In the genomic region with DNA sequence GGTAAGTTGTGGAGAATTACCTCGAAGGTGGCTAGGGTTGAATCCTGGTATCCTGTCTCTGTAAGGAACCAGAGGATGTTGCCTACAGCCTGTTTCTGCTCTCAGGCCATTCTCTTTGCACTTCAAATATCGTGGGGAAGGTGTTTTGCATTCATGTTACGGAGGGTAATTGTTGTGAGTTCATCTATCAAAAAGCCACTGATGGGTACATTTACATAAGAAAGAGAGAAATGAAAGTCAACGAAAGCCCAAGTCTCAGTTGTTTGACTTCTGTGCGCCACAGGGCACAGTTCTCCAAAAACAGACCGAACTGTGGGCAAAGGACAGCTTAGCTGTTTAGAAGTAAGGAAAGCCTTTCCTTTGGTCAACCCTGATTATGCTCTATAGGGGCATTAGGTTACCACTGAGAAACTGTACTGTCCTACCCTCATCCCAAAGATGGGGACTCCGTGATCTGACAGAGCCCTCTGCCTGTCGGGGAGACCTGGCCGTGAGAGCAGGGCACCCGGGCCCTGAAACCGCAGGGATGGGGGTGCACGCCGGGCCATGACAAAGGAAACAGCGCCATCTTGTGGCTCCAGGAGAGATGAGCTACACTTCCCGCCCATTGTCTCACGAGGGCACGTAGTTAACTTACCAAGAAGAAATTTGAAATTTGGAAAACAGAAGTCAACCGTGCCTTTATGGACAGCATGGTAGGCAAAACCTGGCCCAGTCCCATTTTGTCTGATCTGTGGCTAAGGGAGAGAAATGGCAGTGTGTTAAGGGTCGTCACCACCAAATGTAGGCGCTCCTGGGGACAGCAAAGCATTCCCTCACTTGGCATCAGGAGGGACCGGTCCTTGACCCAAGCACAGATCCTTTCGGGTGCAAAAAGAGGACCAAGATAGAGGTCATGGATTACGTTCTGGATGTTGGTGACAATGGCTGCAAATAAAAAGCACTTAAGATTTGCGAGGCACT, we compare ENCODE assay signal across 8 cellular contexts.
DNase-seq lines count a peak whose midpoint lies in the region; ATAC-seq and TF ChIP-seq lines count a peak whose summit lies in the region.

No MANE protein-coding gene starts in this region.

- no peak overlapping the region for H3K27ac ChIP-seq in Peyer's patch
- H3K27ac ChIP-seq in foreskin keratinocyte: no peak overlapping the region
- no peak overlapping the region for H3K27ac ChIP-seq in testis

- H3K4me3 ChIP-seq in Peyer's patch (no peak overlapping the region), testis (no peak overlapping the region)

- H3K9me3 ChIP-seq in Peyer's patch (no peaks in the 10 kb centered on the region), testis (no peaks in the 10 kb centered on the region)

- TF ChIP-seq CTCF in Peyer's patch (IDR thresholded peaks at IDR 0.05): peak; percentile 12 to 83 (median 76)
- peak; percentile 91 for TF ChIP-seq CTCF in foreskin keratinocyte (conservative IDR thresholded peaks at IDR 0.05)
- TF ChIP-seq CTCF in testis (IDR thresholded peaks at IDR 0.05): peak; percentile 66 to 88 (median 88)

- 28% methylated on average over 18 to 24 of the region's 24 CpGs for WGBS in testis, 2 donors

- DNase-seq in CMK (ENCODE audit: low read depth) (peak; percentile 24), HS-27A (ENCODE audit: low read depth) (peak; percentile 9), Peyer's patch (peak; percentile 65 to 86 (median 68)), foreskin keratinocyte (peak in 1 of 2 donors; percentile 24), non-pigmented ciliary epithelial cell (ENCODE audit: low read depth) (peak; percentile 10), testis (peak; percentile 88)
- peak; percentile 21 to 33 for DNase-seq in activated T-helper 1 cell treated with anti-CD3 and anti-CD28 coated beads, Interleukin-2, amount 50 U/mL, for 16 hours (ENCODE audit: low read depth in 1 of 2, low spot score in 1 of 2)

- H3K4me1 ChIP-seq in Peyer's patch (peaks cover 0 to 5% (median 2%) of the 10 kb centered on the region in 4 donors), foreskin keratinocyte (no peaks in the 10 kb centered on the region), testis (no peaks in the 10 kb centered on the region)

- intact Hi-C loops in testis (cut with DNase I; ENCODE audit: low total_unique reads): no loop called here

- no peaks in the 10 kb centered on the region for H3K36me3 ChIP-seq in Peyer's patch
- no peaks in the 10 kb centered on the region for H3K36me3 ChIP-seq in testis (ENCODE audit: low read depth, missing control alignments)

- peak; percentile 73 for ATAC-seq in GM19452 (IDR thresholded peaks at IDR 0.05; ENCODE audit: unreplicated experiment)
- peak; percentile 86 for ATAC-seq in foreskin keratinocyte

- no peaks in the 10 kb centered on the region for H3K27me3 ChIP-seq in Peyer's patch
- H3K27me3 ChIP-seq in foreskin keratinocyte: no peaks in the 10 kb centered on the region
- no peaks in the 10 kb centered on the region for H3K27me3 ChIP-seq in testis

- TF ChIP-seq POLR2A in Peyer's patch (IDR thresholded peaks at IDR 0.05) (no peak), testis (IDR thresholded peaks at IDR 0.05) (no peak)
